ENCODE assay signal across 8 cellular contexts in the genomic region with DNA sequence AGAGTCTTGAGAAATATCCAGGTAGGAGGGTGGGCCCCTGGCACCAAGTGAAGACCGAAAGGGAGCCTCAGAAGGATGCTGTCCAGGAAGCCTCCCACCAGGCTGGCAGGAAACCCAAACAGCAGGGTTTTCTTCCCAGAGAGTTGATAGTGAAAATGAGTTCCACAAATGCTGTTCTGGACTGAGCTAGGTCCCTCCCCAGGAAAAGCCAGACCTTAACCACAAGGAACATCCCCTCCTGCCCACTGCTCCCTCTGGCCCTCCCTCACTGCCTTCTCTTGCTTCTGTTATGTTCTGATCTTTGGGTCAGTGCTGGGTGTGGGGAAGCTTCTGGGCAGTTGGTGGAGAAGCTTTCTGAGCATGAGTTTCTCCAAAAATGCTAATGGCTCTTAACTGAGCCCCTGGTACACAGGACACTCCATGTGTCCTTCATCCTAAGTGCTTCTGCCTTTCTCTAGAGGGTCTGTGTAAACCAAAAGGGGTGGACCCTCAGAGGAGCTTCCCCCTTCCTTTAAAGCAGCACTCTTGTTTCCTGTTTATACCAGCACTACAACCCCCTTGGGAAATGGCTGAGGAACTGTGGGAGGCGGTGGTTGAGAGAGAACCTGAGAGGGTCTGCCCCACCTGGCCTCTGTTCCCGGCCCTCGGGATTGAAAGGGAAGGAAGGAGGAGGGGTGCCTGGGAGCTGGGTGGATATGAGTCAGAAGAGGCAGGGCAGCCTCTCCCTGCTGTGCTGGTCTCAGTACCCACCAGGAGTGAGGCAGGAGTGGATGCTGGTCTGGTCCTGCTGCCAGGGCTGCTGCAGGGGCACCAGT. TPM values are rescaled to one million over a fixed set of nuclear protein-coding genes. Genes with fewer than 3 reads are reported as not detected.
DNase-seq lines count a peak whose midpoint lies in the region; ATAC-seq and TF ChIP-seq lines count a peak whose summit lies in the region.

No MANE protein-coding gene starts in this region.

- intact Hi-C loops in ascending aorta (cut with DNase I) = no loop called here
- intact Hi-C loops in left lung (cut with DNase I) = no loop called here

- H3K27ac ChIP-seq in ascending aorta = peak overlapping the region; percentile 58 to 72
- H3K27ac ChIP-seq in left lung = peak overlapping the region; percentile 52 to 77

- in situ Hi-C loops in GM13976 (cut with MboI; ENCODE audit: low sequenced_read_pairs, unreplicated experiment) = no loop called here

- H3K36me3 ChIP-seq in ascending aorta (peaks cover 4% of the 10 kb centered on the region in 2 donors), left lung (peaks cover 0 to 8% of the 10 kb centered on the region in 2 donors), H7 (replicated peaks; ENCODE audit: control insufficient read depth, insufficient read depth, low read length) (no peaks in the 10 kb centered on the region)

- H3K4me1 ChIP-seq in ascending aorta (peaks cover 19 to 53% of the 10 kb centered on the region in 2 donors), left lung (peaks cover 11 to 55% of the 10 kb centered on the region in 2 donors)

- H3K27me3 ChIP-seq in ascending aorta (no peaks in the 10 kb centered on the region), left lung (no peaks in the 10 kb centered on the region), H7 (ENCODE audit: control insufficient read depth, insufficient read depth, low read length) (no peaks in the 10 kb centered on the region)

- H3K4me3 ChIP-seq in ascending aorta (no peak overlapping the region), left lung (no peak overlapping the region), H7 (ENCODE audit: insufficient read depth, low read depth, low read length) (no peak overlapping the region)

- TF ChIP-seq CTCF in ascending aorta (IDR thresholded peaks at IDR 0.05) = no peak
- no peak for TF ChIP-seq CTCF in left lung (IDR thresholded peaks at IDR 0.05)
- TF ChIP-seq CTCF in GM13976 (IDR thresholded peaks at IDR 0.05; ENCODE audit: borderline replicate concordance, control extremely low read depth, extremely low read depth, insufficient read depth, missing control alignments) = no peak

- H3K9me3 ChIP-seq in ascending aorta (no peaks in the 10 kb centered on the region), left lung (no peaks in the 10 kb centered on the region)

- DNase-seq in Daoy (ENCODE audit: low read depth) = peak; percentile 66
- peak; percentile 74 to 95 (median 91) for DNase-seq in NCI-H1417 (lab: John Stamatoyannopoulos, UW)
- peak; percentile 35 to 72 for DNase-seq in ascending aorta (ENCODE audit: low spot score in 2 of 2)
- DNase-seq in left lung = no peak
- no peak for DNase-seq in H7
- no peak for DNase-seq in GM13976 (ENCODE audit: low spot score)

- ATAC-seq in left lung (peak; percentile 81), GM18870 (IDR thresholded peaks at IDR 0.05; ENCODE audit: unreplicated experiment) (no peak), HG03025 (IDR thresholded peaks at IDR 0.05; ENCODE audit: low FRiP score, unreplicated experiment) (no peak)

RNA-seq across cellular contexts. Expression of gene CDS2, which starts 42.0 kb away (rescaled TPM):
- total RNA-seq in Daoy (2014; rRNA removed; shearing (Covaris generic)) = 15.0 and 22.3 TPM in 2 replicates
- total RNA-seq in ascending aorta (41.4 TPM), left lung (10 to 100 TPM; 59.6 to 61.0 TPM)
- total RNA-seq in H7 (2014; rRNA removed; shearing (Covaris generic)) = 25.1 and 27.5 TPM in 2 replicates

RNA-seq across cellular contexts. Expression of gene PCNA, which starts 49.0 kb away (rescaled TPM):
- total RNA-seq in Daoy (2014; rRNA removed; shearing (Covaris generic)) = 405 and 436 TPM in 2 replicates
- total RNA-seq in ascending aorta = 52.5 TPM
- 10 to 100 TPM; 80.4 to 93.9 TPM for total RNA-seq in left lung
- total RNA-seq in H7 (2014; rRNA removed; shearing (Covaris generic)) = 294 and 304 TPM in 2 replicates

RNA-seq across cellular contexts. Expression of gene TMEM230, which starts 55.9 kb away (rescaled TPM):
- 87.2 and 87.4 TPM in 2 replicates for total RNA-seq in Daoy (2014; rRNA removed; shearing (Covaris generic))
- total RNA-seq in ascending aorta (114 TPM), left lung (100 to 1,000 TPM in 1 of 2 donors, 10 to 100 TPM in 1; 98.4 to 112 TPM)
- total RNA-seq in H7 (2014; rRNA removed; shearing (Covaris generic)) = 119 and 138 TPM in 2 replicates

Comparison
In these comparisons a context has a peak if more than half of its experiments do, and no peak if none do; other contexts are left out.
1. DNase-seq: peak in Daoy (single experiment), NCI-H1417 (3 of 3) and ascending aorta (2 of 2); none in left lung (0 of 2), H7 (single experiment) and GM13976 (single experiment).